Comparison of ENCODE assay signal across 33 cellular contexts in genomic region chr19:40585241-40585640, GRCh38. TPM values are rescaled to one million over a fixed set of nuclear protein-coding genes. Genes with fewer than 3 reads are reported as not detected.
A peak's percentile ranks its signal among the peaks of the same experiment; 100 is the strongest.
DNase-seq lines count a peak whose midpoint lies in the region; ATAC-seq and TF ChIP-seq lines count a peak whose summit lies in the region.
"Had no signal": no experiment of that assay in that cellular context is flagged by ENCODE, and none has a peak within 500 bp of the region (broad histone marks: within the 10 kb centered on the region; RNA-seq: fewer than 3 reads in every experiment).

No MANE protein-coding gene starts in this region.

- ATAC-seq in left ventricle myocardium superior (no peak), right cardiac atrium (no peak), psoas muscle (no peak), foreskin keratinocyte (no peak)
- ATAC-seq: heart left ventricle; mucosa of descending colon; stimulated activated naive CD8-positive, alpha-beta T cell treated with anti-CD3 and anti-CD28 coated beads, Interleukin-15, Interleukin-2, amounts not matched to agents 100 U/mL and 50 U/mL, for 24 hours had no signal

- H3K36me3 ChIP-seq in SJSA1 = peaks cover 53% of the 10 kb centered on the region
- H3K36me3 ChIP-seq in psoas muscle (ENCODE audit: insufficient read depth in 1 of 2, low read depth in 1 of 2) = peaks cover 0 to 43% of the 10 kb centered on the region in 2 donors
- H3K36me3 ChIP-seq: colonic mucosa, ovary had no signal

- TF ChIP-seq CTCF in psoas muscle (IDR thresholded peaks at IDR 0.05) (no peak), foreskin keratinocyte (conservative IDR thresholded peaks at IDR 0.05) (no peak)

- no peaks in the 10 kb centered on the region for H3K9me3 ChIP-seq in right cardiac atrium (ENCODE audit: control insufficient read depth, low read length)
- H3K9me3 ChIP-seq in SJSA1 (replicated peaks) = no peaks in the 10 kb centered on the region
- H3K9me3 ChIP-seq in psoas muscle = no peaks in the 10 kb centered on the region
- H3K9me3 ChIP-seq: BLaER1, colonic mucosa, heart left ventricle, lower lobe of right lung, MG63, mucosa of descending colon, ovary, Peyer's patch, SJCRH30 had no signal

- no peaks in the 10 kb centered on the region for H3K4me1 ChIP-seq in right cardiac atrium (ENCODE audit: control insufficient read depth, insufficient read depth, low read length)
- H3K4me1 ChIP-seq in SJSA1 (replicated peaks) = peaks cover 33% of the 10 kb centered on the region
- H3K4me1 ChIP-seq in psoas muscle = no peaks in the 10 kb centered on the region
- no peaks in the 10 kb centered on the region for H3K4me1 ChIP-seq in foreskin keratinocyte
- H3K4me1 ChIP-seq: colonic mucosa, lower lobe of right lung, Peyer's patch, SJCRH30 had no signal

- H3K27me3 ChIP-seq in right cardiac atrium (ENCODE audit: control insufficient read depth, insufficient read depth) (no peaks in the 10 kb centered on the region), SJSA1 (replicated peaks) (no peaks in the 10 kb centered on the region), psoas muscle (ENCODE audit: insufficient read depth in 3 of 3, low read length in 2 of 3) (no peaks in the 10 kb centered on the region), foreskin keratinocyte (no peaks in the 10 kb centered on the region)
- H3K27me3 ChIP-seq: BLaER1, colonic mucosa, heart left ventricle, MG63, ovary, Peyer's patch, SJCRH30 had no signal

- H3K4me3 ChIP-seq in right cardiac atrium (ENCODE audit: low read length) (no peak overlapping the region), SJSA1 (no peak overlapping the region), psoas muscle (no peak overlapping the region)
- H3K4me3 ChIP-seq: BLaER1, colonic mucosa, heart left ventricle, lower lobe of right lung, MG63, mucosa of descending colon, ovary, Peyer's patch, SJCRH30, smooth muscle cell had no signal

- H3K27ac ChIP-seq in right cardiac atrium (ENCODE audit: low read length) (no peak overlapping the region), SJSA1 (peak overlapping the region; percentile 80), psoas muscle (no peak overlapping the region), foreskin keratinocyte (no peak overlapping the region)
- H3K27ac ChIP-seq: BLaER1, colonic mucosa, lower lobe of right lung, ovary, Peyer's patch, SJCRH30 had no signal

- DNase-seq in left ventricle myocardium superior = peak; percentile 9
- no peak for DNase-seq in right cardiac atrium
- DNase-seq in SJSA1 (ENCODE audit: low read depth in 1 of 2, low spot score in 2 of 2) = peak in 1 of 2 experiments; percentile 31
- DNase-seq in kidney tubule cell (ENCODE audit: low spot score) = peak; percentile 86
- DNase-seq in SHP77 treated with DMSO at 0.1 percent for 48 hours (lab: John Stamatoyannopoulos, UW) = no peak
- DNase-seq in psoas muscle = no peak
- DNase-seq in HT-29 (ENCODE audit: low spot score) = no peak
- no peak for DNase-seq in foreskin keratinocyte
- DNase-seq: activated CD4-positive, alpha-beta T cell treated with anti-CD3 and anti-CD28 coated beads for 48 hours; activated CD8-positive, alpha-beta memory T cell treated with anti-CD3 and anti-CD28 coated beads for 24 hours; anterior cingulate cortex; colonic mucosa; DMS53; effector memory CD4-positive, alpha-beta T cell; heart left ventricle; KG1; kidney; lower lobe of right lung; MG63; mucosa of descending colon; NCI-H1417 treated with DMSO at 0.1 percent for 48 hours; NCI-H2081; NCI-H2227 treated with DMSO at 0.1 percent for 48 hours; NCI-H526 treated with DMSO at 0.1 percent for 48 hours; nephron progenitor cell; ovary; Peyer's patch; retina; SJCRH30; stimulated activated CD4-positive, alpha-beta T cell treated with anti-CD3 and anti-CD28 coated beads, Interleukin-1b, Interleukin-23, amount 100 ng/mL, for 48 hours; stimulated activated naive CD8-positive, alpha-beta T cell treated with anti-CD3 and anti-CD28 coated beads, Interleukin-15, Interleukin-2, amounts not matched to agents 100 U/mL and 50 U/mL, for 24 hours had no signal

- 96% methylated on average over 2 of the region's 2 CpGs for WGBS in right cardiac atrium
- 97 to 100% (median 98%) methylated on average over 2 of the region's 2 CpGs for WGBS in psoas muscle, 3 donors

- intact Hi-C loops in left ventricle myocardium superior (cut with micrococcal nuclease) (no loop called here), right cardiac atrium (cut with DNase I) (no loop called here), psoas muscle (cut with DNase I) (loop anchor here in 1 of 2 donors (10.0 kb wide), 1 partner anchor 110 kb away; no protein-coding TSS in a partner anchor)

RNA-seq across cellular contexts. Expression of gene SHKBP1, which starts 8.6 kb away (rescaled TPM):
- total RNA-seq in left ventricle myocardium superior (16.4 TPM), right cardiac atrium (10 to 100 TPM; 19.7 to 23.0 (median 20.4) TPM), psoas muscle (10 to 100 TPM; 12.4 to 17.4 (median 16.1) TPM), foreskin keratinocyte (53.0 and 64.8 TPM in 2 replicates)
- polyA plus RNA-seq in right cardiac atrium (22.8 TPM), psoas muscle (10 to 100 TPM; 14.0 to 21.7 (median 20.3) TPM), foreskin keratinocyte (87.0 and 108 TPM in 2 replicates)
- total RNA-seq in SJSA1 (2014; rRNA removed; shearing (Covaris generic)) = 16.2 and 16.4 TPM in 2 replicates
- 128 and 142 TPM in 2 replicates for total RNA-seq in HT-29 (2014; rRNA removed; shearing (Covaris generic))

RNA-seq across cellular contexts. Expression of gene LTBP4, which starts 15.9 kb away (rescaled TPM):
- total RNA-seq in left ventricle myocardium superior (294 TPM), right cardiac atrium (100 to 1,000 TPM; 307 to 473 (median 324) TPM), psoas muscle (10 to 100 TPM; 24.1 to 55.8 (median 44.0) TPM), foreskin keratinocyte (39.5 and 42.9 TPM in 2 replicates)
- polyA plus RNA-seq in right cardiac atrium (216 TPM), psoas muscle (10 to 100 TPM; 16.0 to 23.8 (median 20.6) TPM), foreskin keratinocyte (50.6 and 51.1 TPM in 2 replicates)
- total RNA-seq in SJSA1 (2014; rRNA removed; shearing (Covaris generic)) = 16.5 and 23.7 TPM in 2 replicates
- 42.1 and 56.7 TPM in 2 replicates for total RNA-seq in HT-29 (2014; rRNA removed; shearing (Covaris generic))

Comparison
In these comparisons a context has a peak if more than half of its experiments do, and no peak if none do; other contexts are left out.
1. DNase-seq: peak in left ventricle myocardium superior (single experiment) and kidney tubule cell (single experiment); none in right cardiac atrium (0 of 3), SHP77 treated with DMSO at 0.1 percent for 48 hours (single experiment), psoas muscle (0 of 2), HT-29 (single experiment) and foreskin keratinocyte (0 of 2).